Comparison of ENCODE assay signal across 17 cellular contexts in genomic region chr2:236109061-236109460, GRCh38. TPM values are rescaled to one million over a fixed set of nuclear protein-coding genes. Genes with fewer than 3 reads are reported as not detected.
DNase-seq lines count a peak whose midpoint lies in the region; ATAC-seq and TF ChIP-seq lines count a peak whose summit lies in the region.
"Had no signal": no experiment of that assay in that cellular context is flagged by ENCODE, and none has a peak within 500 bp of the region (broad histone marks: within the 10 kb centered on the region; RNA-seq: fewer than 3 reads in every experiment).

No MANE protein-coding gene starts in this region.

- no peak overlapping the region for H2BK12ac ChIP-seq in neuronal stem cell (ENCODE audit: low read length)

- H3K9me3 ChIP-seq in HCT116 (ENCODE audit: control insufficient read depth in 1 of 2, insufficient read depth in 1 of 2, low read depth in 1 of 2, low read length in 2 of 2) (no peaks in the 10 kb centered on the region), neuronal stem cell (replicated peaks in 1 of 2; ENCODE audit: control insufficient read depth in 2 of 2, insufficient read depth in 1 of 2, low read depth in 1 of 2, low read length in 2 of 2) (no peaks in the 10 kb centered on the region), aorta (ENCODE audit: control insufficient read depth, low read length) (no peaks in the 10 kb centered on the region), tibial artery (no peaks in the 10 kb centered on the region)
- H3K9me3 ChIP-seq: A549, BE2C had no signal

- H3K79me2 ChIP-seq in HCT116 (ENCODE audit: insufficient read depth, low read length): no peaks in the 10 kb centered on the region

- no TSS peak for BruUV-seq in HCT116 (replicated peaks; lab: Mats Ljungman, UMichigan)

- no peaks in the 10 kb centered on the region for H3K9me3 Mint-ChIP-seq in endothelial cell (ENCODE audit: unreplicated experiment)
- H3K9me3 Mint-ChIP-seq: CD4-positive, alpha-beta memory T cell had no signal

- H3K36me3 ChIP-seq in HCT116 (ENCODE audit: control insufficient read depth in 1 of 2, insufficient read depth in 2 of 2, low read length in 2 of 2) (no peaks in the 10 kb centered on the region), neuronal stem cell (replicated peaks in 1 of 2; ENCODE audit: control insufficient read depth in 2 of 2, insufficient read depth in 2 of 2, low read length in 2 of 2) (no peaks in the 10 kb centered on the region), aorta (ENCODE audit: control insufficient read depth in 1 of 2, insufficient read depth in 2 of 2, low read length in 1 of 2) (no peaks in the 10 kb centered on the region), tibial artery (no peaks in the 10 kb centered on the region)
- H3K36me3 ChIP-seq: BE2C had no signal

- H2AK5ac ChIP-seq in neuronal stem cell (ENCODE audit: low read depth, low read length): no peak overlapping the region

- peaks cover 6% of the 10 kb centered on the region for H3K36me3 Mint-ChIP-seq in endothelial cell (ENCODE audit: low read depth, unreplicated experiment)
- H3K36me3 Mint-ChIP-seq: CD4-positive, alpha-beta memory T cell had no signal

- H2BK15ac ChIP-seq in neuronal stem cell (ENCODE audit: low read length): no peak overlapping the region

- H3K27ac ChIP-seq in HCT116 (ENCODE audit: low read depth, low read length) (no peak overlapping the region), neuronal stem cell (replicated peaks; ENCODE audit: low read length) (no peak overlapping the region), aorta (ENCODE audit: low read depth in 1 of 2, low read length in 2 of 2) (no peak overlapping the region), tibial artery (no peak overlapping the region)
- H3K27ac ChIP-seq: A549, C4-2B had no signal

- peaks cover 10% of the 10 kb centered on the region for H3K27me3 Mint-ChIP-seq in endothelial cell (ENCODE audit: unreplicated experiment)

- H3K4me1 ChIP-seq in HCT116 (ENCODE audit: control insufficient read depth in 1 of 2, insufficient read depth in 2 of 2, low read length in 2 of 2) (no peaks in the 10 kb centered on the region), neuronal stem cell (ENCODE audit: control insufficient read depth in 2 of 2, insufficient read depth in 1 of 2, low read depth in 1 of 2, low read length in 2 of 2) (peaks cover 9 to 40% of the 10 kb centered on the region in 2 donors), aorta (ENCODE audit: control insufficient read depth in 1 of 2, insufficient read depth in 2 of 2, low read length in 2 of 2) (no peaks in the 10 kb centered on the region), tibial artery (no peaks in the 10 kb centered on the region)
- H3K4me1 ChIP-seq: A549, BE2C had no signal

- ATAC-seq in HCT116 (peak; percentile 49; the same call in 1 of the 2 replicates), aorta (ENCODE audit: low FRiP score) (no peak), GM19351 (IDR thresholded peaks at IDR 0.05; ENCODE audit: unreplicated experiment) (no peak)
- ATAC-seq: A549, GM12878, HepG2 had no signal

- POLR2A ChIA-PET in HCT116 (lab: Charles Lee): no interaction called here

- no peak overlapping the region for H3K23ac ChIP-seq in neuronal stem cell (ENCODE audit: low read depth, low read length, poor library complexity)

- TF ChIP-seq CTCF in HCT116 (IDR thresholded peaks at IDR 0.05 in 2 of 3, conservative IDR thresholded peaks at IDR 0.05 in 1 of 3; ENCODE audit: borderline replicate concordance in 1 of 3, insufficient read depth in 1 of 3, low read depth in 2 of 3, low read length in 2 of 3) (no peak), endothelial cell (IDR thresholded peaks at IDR 0.05; ENCODE audit: unreplicated experiment) (no peak), tibial artery (IDR thresholded peaks at IDR 0.05) (no peak)

- H3K4me3 ChIP-seq in HCT116 (replicated peaks in 1 of 2; ENCODE audit: low read depth in 1 of 2, low read length in 2 of 2) (no peak overlapping the region), neuronal stem cell (ENCODE audit: low read length in 2 of 2) (no peak overlapping the region), aorta (ENCODE audit: low read length in 2 of 2) (no peak overlapping the region), tibial artery (no peak overlapping the region)
- H3K4me3 ChIP-seq: A549, GM12878 had no signal

- intact Hi-C loops in HCT116 (cut with micrococcal nuclease) (no loop called here), aorta (cut with DNase I) (no loop called here), cardiac septum (cut with DNase I) (no loop called here), tibial artery (cut with DNase I; ENCODE audit: low total_unique reads) (no loop called here)

- no peak overlapping the region for H2AFZ ChIP-seq in HCT116 (ENCODE audit: low read depth, low read length, poor library complexity, severe bottlenecking)
- H2AFZ ChIP-seq in neuronal stem cell (ENCODE audit: low read length): no peak overlapping the region

- no peak overlapping the region for H3K4ac ChIP-seq in neuronal stem cell (ENCODE audit: low read length)

- 0 out of 2 replicates have a peak, but pooled peaks have one; percentile 3 for TF ChIP-seq RAD21 in HCT116 (IDR thresholded peaks at IDR 0.05; ENCODE audit: low read depth)

- no peak overlapping the region for H2BK120ac ChIP-seq in neuronal stem cell (ENCODE audit: low read depth, low read length)

- H4K91ac ChIP-seq in neuronal stem cell (ENCODE audit: low read depth, low read length, poor library complexity): no peak overlapping the region

- no peak overlapping the region for H3K14ac ChIP-seq in neuronal stem cell (ENCODE audit: low read length)

- no peak overlapping the region for H4K8ac ChIP-seq in neuronal stem cell (ENCODE audit: low read depth, low read length)

- CTCF ChIA-PET in HCT116 (lab: Charles Lee): no interaction called here

- H3K4me2 ChIP-seq in HCT116 (ENCODE audit: low read length) (no peak overlapping the region), neuronal stem cell (ENCODE audit: insufficient read depth, low read length, poor library complexity, severe bottlenecking) (no peak overlapping the region)
- H3K4me2 ChIP-seq: A549 had no signal

- H3K27me3 ChIP-seq in HCT116 (ENCODE audit: insufficient read depth, low read length) (no peaks in the 10 kb centered on the region), neuronal stem cell (ENCODE audit: control insufficient read depth in 3 of 3, insufficient read depth in 3 of 3, low read depth in 1 of 3, low read length in 3 of 3) (peaks cover 0 to 2% (median 0%) of the 10 kb centered on the region in 3 experiments), aorta (ENCODE audit: control insufficient read depth in 1 of 2, insufficient read depth in 2 of 2, low read length in 1 of 2) (no peaks in the 10 kb centered on the region), tibial artery (no peaks in the 10 kb centered on the region)
- H3K27me3 ChIP-seq: BE2C had no signal

- DNase-seq in HCT116 (ENCODE audit: low read depth, low spot score) (no peak), endothelial cell (ENCODE audit: low spot score) (no peak), neuronal stem cell (ENCODE audit: low spot score) (no peak), aorta (peak; percentile 15 to 62), cardiac septum (ENCODE audit: low spot score) (no peak), tibial artery (no peak)
- DNase-seq: BE2C; CD4-positive, alpha-beta memory T cell; DMS79; GOT3; HCEC 1CT had no signal

- H3K27ac Mint-ChIP-seq in endothelial cell (ENCODE audit: unreplicated experiment): peak overlapping the region; percentile 96
- H3K27ac Mint-ChIP-seq: CD4-positive, alpha-beta memory T cell had no signal

- WGBS in neuronal stem cell (ENCODE audit: extremely low coverage in 2 of 2, insufficient read length in 2 of 2, insufficient replicate concordance in 1 of 2), 2 donors: no CpG with 5 or more reads among the region's 5 CpGs
- WGBS in aorta, 2 donors: 92 to 94% methylated on average over 5 of the region's 5 CpGs

- no peak overlapping the region for H3K18ac ChIP-seq in neuronal stem cell (ENCODE audit: low read length)

- no peak overlapping the region for H2BK5ac ChIP-seq in neuronal stem cell (ENCODE audit: low read length)

- no peak for TF ChIP-seq POLR2A in HCT116 (IDR thresholded peaks at IDR 0.05; ENCODE audit: borderline replicate concordance, extremely low read depth, insufficient read depth, insufficient read length)

- no peaks in the 10 kb centered on the region for H3K9me2 ChIP-seq in HCT116 (ENCODE audit: insufficient read depth)

- H3K4me1 Mint-ChIP-seq in endothelial cell (ENCODE audit: unreplicated experiment): peaks cover 50% of the 10 kb centered on the region
- H3K4me1 Mint-ChIP-seq: CD4-positive, alpha-beta memory T cell had no signal

- peak overlapping the region; percentile 39 for H3K4me3 Mint-ChIP-seq in endothelial cell (ENCODE audit: unreplicated experiment)
- H3K4me3 Mint-ChIP-seq: CD4-positive, alpha-beta memory T cell had no signal

- H3K9ac ChIP-seq in HCT116 (ENCODE audit: low read length) (no peak overlapping the region), neuronal stem cell (ENCODE audit: low read depth, low read length, poor library complexity) (peak overlapping the region; percentile 57)

- no peaks in the 10 kb centered on the region for H4K20me1 ChIP-seq in HCT116 (ENCODE audit: insufficient read depth)

- RAD21 ChIA-PET in HCT116 (lab: Charles Lee; ENCODE audit: low non-redundant PET in 1 of 2, low total read pairs in 2 of 2, uncharacterized antibody in 2 of 2, unreplicated experiment in 2 of 2): no interaction called here

- H3K79me1 ChIP-seq in neuronal stem cell (ENCODE audit: low read depth, low read length): no peaks in the 10 kb centered on the region

TF ChIP-seq in HCT116, 20 proteins besides CTCF, POLR2A, EP300 and RAD21 (continues in another document):
- TF ChIP-seq TCF7L2 (IDR thresholded peaks at IDR 0.05; ENCODE audit: borderline replicate concordance, extremely low read depth, insufficient read depth, insufficient read length) (no peak), SRF (IDR thresholded peaks at IDR 0.05; ENCODE audit: low read depth) (no peak), POLR2AphosphoS5 (IDR thresholded peaks at IDR 0.05; ENCODE audit: low read depth, low read length) (no peak), ATF3 (IDR thresholded peaks at IDR 0.05) (no peak)

RNA-seq across cellular contexts. Expression of gene GBX2, which starts 59.1 kb away (rescaled TPM):
- total RNA-seq in HCT116 (2021; ENCODE audit: unreplicated experiment) (5.9 TPM), endothelial cell (ENCODE audit: unreplicated experiment) (3.5 TPM), aorta (not detected), cardiac septum (not detected)
- polyA plus RNA-seq in HCT116 (2012): 1.4 and 2.1 TPM in 2 replicates
- polyA plus RNA-seq in neuronal stem cell (2013, experiment 1 of 2): 0.24 TPM
- 0.37 TPM for polyA plus RNA-seq in neuronal stem cell (2013, experiment 2 of 2)
- polyA plus RNA-seq in aorta: 1 to 10 TPM in 1 of 2 donors, under 1 TPM in 1; 0.59 to 1.3 TPM
- total RNA-seq: CD4-positive, alpha-beta memory T cell; GM12878; HepG2 had no signal
- polyA plus RNA-seq: AG04450; CD4-positive, alpha-beta memory T cell; GM12878; HepG2 had no signal

Comparison
In these comparisons a context has a peak if more than half of its experiments do, and no peak if none do; other contexts are left out.
1. DNase-seq: peak in aorta (2 of 2); none in HCT116 (single experiment), endothelial cell (single experiment), neuronal stem cell (single experiment), cardiac septum (single experiment) and tibial artery (0 of 2).